Comparison of ENCODE assay signal across 1 cellular context in genomic region chr6:158208226-158208807, GRCh38.
TF ChIP-seq lines count a peak whose summit lies in the region.

No MANE protein-coding gene starts in this region.

TF ChIP-seq in endothelial cell of umbilical vein, 7 proteins besides CTCF, POLR2A, EP300 and RAD21:
- TF ChIP-seq POLR2AphosphoS5 (IDR thresholded peaks at IDR 0.05; ENCODE audit: insufficient read depth, low read depth, low read length) (no peak), MAX (IDR thresholded peaks at IDR 0.05; ENCODE audit: insufficient read depth, insufficient read length) (no peak), JUN (IDR thresholded peaks at IDR 0.05; ENCODE audit: borderline replicate concordance, insufficient read depth, insufficient read length, low read depth) (no peak), EZH2 (IDR thresholded peaks at IDR 0.05; ENCODE audit: borderline replicate concordance, low read depth, low read length, severe bottlenecking) (no peak), MYC (IDR thresholded peaks at IDR 0.05; ENCODE audit: low read depth, low read length) (no peak), GATA2 (IDR thresholded peaks at IDR 0.05; ENCODE audit: insufficient read depth, insufficient read length, low read depth, low read length) (no peak), FOS (IDR thresholded peaks at IDR 0.05; ENCODE audit: borderline replicate concordance, insufficient read depth, low read length) (no peak)
